2 cellular contexts compared by ENCODE assay signal in genomic region chr6:108562503-108562993, GRCh38.
TF ChIP-seq lines count a peak whose summit lies in the region.

No MANE protein-coding gene starts in this region.

TF ChIP-seq in A549, 52 proteins besides CTCF, POLR2A, EP300 and RAD21 (continued from another document):
- TF ChIP-seq, protein P1, sequence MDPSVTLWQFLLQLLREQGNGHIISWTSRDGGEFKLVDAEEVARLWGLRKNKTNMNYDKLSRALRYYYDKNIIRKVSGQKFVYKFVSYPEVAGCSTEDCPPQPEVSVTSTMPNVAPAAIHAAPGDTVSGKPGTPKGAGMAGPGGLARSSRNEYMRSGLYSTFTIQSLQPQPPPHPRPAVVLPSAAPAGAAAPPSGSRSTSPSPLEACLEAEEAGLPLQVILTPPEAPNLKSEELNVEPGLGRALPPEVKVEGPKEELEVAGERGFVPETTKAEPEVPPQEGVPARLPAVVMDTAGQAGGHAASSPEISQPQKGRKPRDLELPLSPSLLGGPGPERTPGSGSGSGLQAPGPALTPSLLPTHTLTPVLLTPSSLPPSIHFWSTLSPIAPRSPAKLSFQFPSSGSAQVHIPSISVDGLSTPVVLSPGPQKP (IDR thresholded peaks at IDR 0.05; ENCODE audit: low read depth, low read length) = no peak
- TF ChIP-seq CHD4 (IDR thresholded peaks at IDR 0.05; ENCODE audit: borderline replicate concordance) (no peak), ZC3H11A (IDR thresholded peaks at IDR 0.05) (no peak)
- TF ChIP-seq, protein P2, sequence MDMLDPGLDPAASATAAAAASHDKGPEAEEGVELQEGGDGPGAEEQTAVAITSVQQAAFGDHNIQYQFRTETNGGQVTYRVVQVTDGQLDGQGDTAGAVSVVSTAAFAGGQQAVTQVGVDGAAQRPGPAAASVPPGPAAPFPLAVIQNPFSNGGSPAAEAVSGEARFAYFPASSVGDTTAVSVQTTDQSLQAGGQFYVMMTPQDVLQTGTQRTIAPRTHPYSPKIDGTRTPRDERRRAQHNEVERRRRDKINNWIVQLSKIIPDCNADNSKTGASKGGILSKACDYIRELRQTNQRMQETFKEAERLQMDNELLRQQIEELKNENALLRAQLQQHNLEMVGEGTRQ (IDR thresholded peaks at IDR 0.05) = no peak
TF ChIP-seq in A549: peak in this region for 0.

TF ChIP-seq in GM12878, 131 proteins besides CTCF, POLR2A, EP300 and RAD21 (continued from another document):
- TF ChIP-seq, protein P3, sequence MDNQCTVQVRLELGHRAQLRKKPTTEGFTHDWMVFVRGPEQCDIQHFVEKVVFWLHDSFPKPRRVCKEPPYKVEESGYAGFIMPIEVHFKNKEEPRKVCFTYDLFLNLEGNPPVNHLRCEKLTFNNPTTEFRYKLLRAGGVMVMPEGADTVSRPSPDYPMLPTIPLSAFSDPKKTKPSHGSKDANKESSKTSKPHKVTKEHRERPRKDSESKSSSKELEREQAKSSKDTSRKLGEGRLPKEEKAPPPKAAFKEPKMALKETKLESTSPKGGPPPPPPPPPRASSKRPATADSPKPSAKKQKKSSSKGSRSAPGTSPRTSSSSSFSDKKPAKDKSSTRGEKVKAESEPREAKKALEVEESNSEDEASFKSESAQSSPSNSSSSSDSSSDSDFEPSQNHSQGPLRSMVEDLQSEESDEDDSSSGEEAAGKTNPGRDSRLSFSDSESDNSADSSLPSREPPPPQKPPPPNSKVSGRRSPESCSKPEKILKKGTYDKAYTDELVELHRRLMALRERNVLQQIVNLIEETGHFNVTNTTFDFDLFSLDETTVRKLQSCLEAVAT (IDR thresholded peaks at IDR 0.05) = peak; percentile 62
